ENCODE assay signal across 18 cellular contexts in genomic region chr7:139741239-139741638, GRCh38. TPM values are rescaled to one million over a fixed set of nuclear protein-coding genes. Genes with fewer than 3 reads are reported as not detected.
DNase-seq lines count a peak whose midpoint lies in the region; ATAC-seq and TF ChIP-seq lines count a peak whose summit lies in the region.
"Had no signal": no experiment of that assay in that cellular context is flagged by ENCODE, and none has a peak within 500 bp of the region (broad histone marks: within the 10 kb centered on the region; RNA-seq: fewer than 3 reads in every experiment).

No MANE protein-coding gene starts in this region.

- H3K4me3 ChIP-seq in skeletal muscle tissue (ENCODE audit: low read length in 3 of 3): no peak overlapping the region
- H3K4me3 ChIP-seq: tibial nerve had no signal

- H3K27ac ChIP-seq in RWPE1 (peak overlapping the region; percentile 80), angular gyrus (ENCODE audit: low read depth, low read length) (peak overlapping the region; percentile 94), skeletal muscle tissue (ENCODE audit: low read depth, low read length) (peak overlapping the region; percentile 84)

- no peaks in the 10 kb centered on the region for H3K36me3 ChIP-seq in skeletal muscle tissue (ENCODE audit: control insufficient read depth in 3 of 3, insufficient read depth in 3 of 3, low read length in 3 of 3)
- H3K36me3 ChIP-seq: tibial nerve had no signal

- H3K27me3 ChIP-seq in skeletal muscle tissue (ENCODE audit: control insufficient read depth in 3 of 3, insufficient read depth in 3 of 3, low read length in 3 of 3): no peaks in the 10 kb centered on the region
- H3K27me3 ChIP-seq: tibial nerve had no signal

- TF ChIP-seq CTCF in RWPE1 (conservative IDR thresholded peaks at IDR 0.05; ENCODE audit: low read depth): no peak

- H3K4me1 ChIP-seq in skeletal muscle tissue (ENCODE audit: control insufficient read depth in 3 of 3, insufficient read depth in 3 of 3, low read length in 3 of 3): peaks cover 58 to 90% (median 83%) of the 10 kb centered on the region in 3 donors

- POLR2A ChIA-PET in RWPE1 (lab: Yijun Ruan, JAX; ENCODE audit: low non-redundant PET): no interaction called here

- no peak for DNase-seq in RWPE1 (ENCODE audit: low spot score)
- DNase-seq in left lobe of liver (ENCODE audit: low spot score): no peak
- no peak for DNase-seq in NCI-H82 treated with DMSO at 0.1 percent for 48 hours (lab: John Stamatoyannopoulos, UW; ENCODE audit: unreplicated experiment)
- no peak for DNase-seq in activated effector memory CD4-positive, alpha-beta T cell treated with Interleukin-2 at 50 U/mL for 16 hours
- no peak for DNase-seq in mucosa of gallbladder (ENCODE audit: low spot score)
- DNase-seq: activated CD4-positive, alpha-beta T cell treated with anti-CD3 and anti-CD28 coated beads for 4 hours; activated gamma-delta T cell treated with Interleukin-2 at 50 U/mL for 16 hours; aorta; cortex of kidney; kidney; midbrain; NCI-H1092 treated with DMSO at 0.1 percent for 48 hours; NCI-H2107; retina; SW 1271 had no signal

- ATAC-seq in left lobe of liver: peak; percentile 1

- CTCF ChIA-PET in RWPE1 (lab: Yijun Ruan, JAX): no interaction called here

- H3K9ac ChIP-seq in skeletal muscle tissue (ENCODE audit: low read depth in 1 of 3, low read length in 3 of 3): no peak overlapping the region

- no peaks in the 10 kb centered on the region for H3K9me3 ChIP-seq in skeletal muscle tissue (ENCODE audit: control insufficient read depth in 3 of 3, low read length in 3 of 3)
- H3K9me3 ChIP-seq: tibial nerve had no signal

RNA-seq across cellular contexts. Expression of gene HIPK2, which starts 36.6 kb away (rescaled TPM):
- total RNA-seq in left lobe of liver (63.7 TPM), skeletal muscle tissue (5.7 TPM), mucosa of gallbladder (49.0 TPM)
